Comparison of ENCODE assay signal across 14 cellular contexts in the genomic region with DNA sequence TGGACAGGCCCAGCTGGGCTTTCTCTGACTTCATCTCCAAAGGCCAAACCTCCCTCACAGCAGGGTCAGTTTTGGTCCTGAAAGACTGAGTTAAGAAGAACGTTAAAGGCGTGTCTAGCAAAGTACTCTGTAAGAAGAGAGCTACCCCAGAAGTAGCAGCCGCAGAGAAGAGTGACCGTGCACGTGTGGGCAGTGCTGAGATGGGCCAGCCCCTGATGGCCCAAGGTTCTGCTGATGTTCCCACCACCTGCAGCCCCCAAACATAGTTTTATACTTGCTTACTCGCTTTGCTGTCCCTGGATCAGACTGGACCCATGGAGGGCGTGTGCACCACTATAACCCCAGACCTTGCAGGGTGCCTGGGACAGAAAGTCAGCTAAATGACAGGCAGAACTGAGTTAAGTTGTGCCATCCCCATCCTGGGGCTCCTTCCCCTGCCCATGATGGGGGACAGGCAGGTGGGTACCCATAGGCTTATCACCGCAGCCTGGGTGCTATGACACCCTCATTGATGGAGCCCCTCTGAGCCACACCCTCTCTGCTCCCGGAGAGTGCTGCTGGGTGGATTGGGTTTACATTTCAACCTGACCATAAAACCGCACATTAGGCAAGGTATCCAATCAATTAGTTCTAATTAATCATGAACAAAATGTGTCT.
DNase-seq lines count a peak whose midpoint lies in the region; ATAC-seq and TF ChIP-seq lines count a peak whose summit lies in the region.
"Had no signal": no experiment of that assay in that cellular context is flagged by ENCODE, and none has a peak within 500 bp of the region (broad histone marks: within the 10 kb centered on the region; RNA-seq: fewer than 3 reads in every experiment).

No MANE protein-coding gene starts in this region.

- no peaks in the 10 kb centered on the region for H3K36me3 ChIP-seq in mammary epithelial cell (ENCODE audit: insufficient read depth, low read length)
- H3K36me3 ChIP-seq: Peyer's patch had no signal

- intact Hi-C loops in posterior vena cava (cut with DNase I) (no loop called here), mammary epithelial cell (cut with micrococcal nuclease) (no loop called here)

- H3K27ac ChIP-seq in coronary artery (no peak overlapping the region), mammary epithelial cell (ENCODE audit: insufficient read depth, low read depth, low read length) (no peak overlapping the region)
- H3K27ac ChIP-seq: hepatocyte, Peyer's patch had no signal

- no peaks in the 10 kb centered on the region for H3K4me1 ChIP-seq in mammary epithelial cell (ENCODE audit: insufficient read depth, low read length)
- H3K4me1 ChIP-seq: Peyer's patch had no signal

- H3K9me3 ChIP-seq in mammary epithelial cell (replicated peaks; ENCODE audit: insufficient read depth, low read length): no peaks in the 10 kb centered on the region
- H3K9me3 ChIP-seq: Peyer's patch had no signal

- TF ChIP-seq CTCF in GM13977 (IDR thresholded peaks at IDR 0.05; ENCODE audit: extremely low read depth, insufficient read depth, missing control alignments): no peak
- TF ChIP-seq CTCF in coronary artery (IDR thresholded peaks at IDR 0.05): no peak
- no peak for TF ChIP-seq CTCF in mammary epithelial cell (conservative IDR thresholded peaks at IDR 0.05 in 1 of 2, IDR thresholded peaks at IDR 0.05 in 1 of 2; ENCODE audit: extremely low read depth in 1 of 2, insufficient read depth in 1 of 2, low read depth in 1 of 2, low read length in 2 of 2)

- no peaks in the 10 kb centered on the region for H3K9me3 Mint-ChIP-seq in immature natural killer cell
- H3K9me3 Mint-ChIP-seq: activated T-helper 1 cell treated with anti-CD3 and anti-CD28 coated beads, Interleukin-12 subunit alpha, Interleukin-12 subunit beta, Interleukin-2, Interleukin-4 antibody, amounts not matched to agents 30 ng/mL and 10 ng/mL and 1 ng/mL, durations not matched to agents 14 hours and 24 hours and 36 hours had no signal

- H3K27me3 Mint-ChIP-seq in immature natural killer cell (ENCODE audit: low read depth in 3 of 3): peaks cover 1 to 5% (median 2%) of the 10 kb centered on the region in 3 donors

- DNase-seq in GM13977 (ENCODE audit: low spot score): peak; percentile 3
- DNase-seq in immature natural killer cell: no peak
- no peak for DNase-seq in coronary artery (ENCODE audit: low spot score)
- DNase-seq in NCI-H526 (lab: John Stamatoyannopoulos, UW): no peak
- DNase-seq in posterior vena cava (ENCODE audit: low spot score): no peak
- no peak for DNase-seq in mammary epithelial cell
- DNase-seq: aorta, NCI-H146, NCI-H524, Peyer's patch had no signal

- H3K4me3 ChIP-seq in coronary artery (no peak overlapping the region), mammary epithelial cell (replicated peaks in 1 of 3; ENCODE audit: insufficient read depth in 1 of 3, low read depth in 2 of 3, low read length in 3 of 3) (no peak overlapping the region)
- H3K4me3 ChIP-seq: hepatocyte, Peyer's patch had no signal

- ATAC-seq in GM19438 (IDR thresholded peaks at IDR 0.05; ENCODE audit: low read depth, unreplicated experiment): peak; percentile 40
- ATAC-seq in HG03139 (IDR thresholded peaks at IDR 0.05; ENCODE audit: unreplicated experiment): peak; percentile 55

- H3K9ac ChIP-seq in mammary epithelial cell (ENCODE audit: insufficient read depth, low read length): no peak overlapping the region

- CTCF ChIA-PET in mammary epithelial cell (lab: Charles Lee; ENCODE audit: low non-redundant PET): no interaction called here

- H3K4me2 ChIP-seq in mammary epithelial cell (ENCODE audit: insufficient read depth, low read depth, low read length): no peak overlapping the region
- H3K4me2 ChIP-seq: hepatocyte had no signal

- peaks cover 23 to 28% of the 10 kb centered on the region in 2 donors for H3K4me1 Mint-ChIP-seq in immature natural killer cell

- dilution Hi-C loops in mammary epithelial cell (cut with HindIII; ENCODE audit: low sequenced_read_pairs): no loop called here

- no peak overlapping the region for H2AFZ ChIP-seq in mammary epithelial cell (ENCODE audit: low read depth, low read length)
- H2AFZ ChIP-seq: hepatocyte had no signal

- H3K4me3 Mint-ChIP-seq in immature natural killer cell: peak overlapping the region in 3 of 5 donors; percentile 21 to 62 (median 24)
- H3K4me3 Mint-ChIP-seq: activated T-helper 1 cell treated with anti-CD3 and anti-CD28 coated beads, Interleukin-12 subunit alpha, Interleukin-12 subunit beta, Interleukin-2, Interleukin-4 antibody, amounts not matched to agents 30 ng/mL and 10 ng/mL and 1 ng/mL, durations not matched to agents 14 hours and 24 hours and 36 hours had no signal

- WGBS in mammary epithelial cell (ENCODE audit: low coverage, missing lambda C conversion rate): 80% methylated on average over 10 of the region's 10 CpGs

- no peaks in the 10 kb centered on the region for H4K20me1 ChIP-seq in mammary epithelial cell (ENCODE audit: insufficient read depth, low read length)

- H3K27me3 ChIP-seq in mammary epithelial cell (ENCODE audit: insufficient read depth, low read length): no peaks in the 10 kb centered on the region
- H3K27me3 ChIP-seq: hepatocyte, Peyer's patch had no signal

- no peak overlapping the region for H3K27ac Mint-ChIP-seq in immature natural killer cell
- H3K27ac Mint-ChIP-seq: activated T-helper 1 cell treated with anti-CD3 and anti-CD28 coated beads, Interleukin-12 subunit alpha, Interleukin-12 subunit beta, Interleukin-2, Interleukin-4 antibody, amounts not matched to agents 30 ng/mL and 10 ng/mL and 1 ng/mL, durations not matched to agents 14 hours and 24 hours and 36 hours had no signal

- no TSS peak for BruUV-seq in mammary epithelial cell (replicated peaks; lab: Mats Ljungman, UMichigan)

- in situ Hi-C loops in GM13977 (cut with MboI; ENCODE audit: low pct_unique_long_range_greater_than_20kb, low sequenced_read_pairs, unreplicated experiment) (no loop called here), mammary epithelial cell (cut with MboI; ENCODE audit: low sequenced_read_pairs in 2 of 2) (no loop called here)

- no peaks in the 10 kb centered on the region for H3K79me2 ChIP-seq in mammary epithelial cell (ENCODE audit: insufficient read depth, low read length)
- H3K79me2 ChIP-seq: hepatocyte had no signal

- H3K36me3 Mint-ChIP-seq in immature natural killer cell: no peaks in the 10 kb centered on the region
